ENCODE assay signal across 8 cellular contexts in the genomic region with DNA sequence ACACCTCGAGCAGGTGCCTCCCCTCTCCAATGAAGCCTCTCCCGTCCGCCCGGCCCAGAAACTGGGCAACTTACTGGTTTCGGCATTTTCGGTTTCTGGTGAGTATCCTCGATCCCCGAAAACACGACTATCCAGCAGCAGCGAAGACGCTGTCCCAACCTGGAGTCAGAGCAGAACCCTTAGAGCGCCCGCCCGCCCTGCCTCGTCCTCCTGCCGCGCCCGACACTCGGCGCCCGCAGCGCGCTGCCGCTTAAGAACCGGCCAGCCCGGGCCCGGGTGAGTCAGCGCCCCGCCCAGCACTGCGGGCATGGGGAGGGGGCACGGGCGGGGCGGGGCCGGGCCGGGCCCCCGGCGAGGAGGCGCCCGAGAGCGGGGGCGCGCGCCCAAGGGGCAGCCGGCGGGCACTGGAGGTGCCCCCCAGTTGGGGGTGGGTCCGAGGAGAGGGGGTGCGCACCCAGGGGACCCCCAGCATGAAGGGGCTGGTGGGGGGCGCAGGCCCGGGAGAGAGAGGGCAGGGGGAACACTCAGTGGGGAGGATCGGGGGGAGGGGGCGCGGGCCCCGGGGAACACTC. TPM values are rescaled to one million over a fixed set of nuclear protein-coding genes. Genes with fewer than 3 reads are reported as not detected.
DNase-seq lines count a peak whose midpoint lies in the region; ATAC-seq and TF ChIP-seq lines count a peak whose summit lies in the region.

No MANE protein-coding gene starts in this region.

- ATAC-seq in GM21515 (IDR thresholded peaks at IDR 0.05; ENCODE audit: unreplicated experiment) (peak; percentile 29), heart left ventricle (peak; percentile 71 to 90 (median 84))

- H3K27ac ChIP-seq in Karpas-422 (ENCODE audit: low read length) = peak overlapping the region; percentile 96
- peak overlapping the region; percentile 87 to 97 (median 92) for H3K27ac ChIP-seq in heart left ventricle
- H3K27ac ChIP-seq in prostate gland = peak overlapping the region; percentile 99 to 100
- peak overlapping the region; percentile 91 to 97 for H3K27ac ChIP-seq in uterus

- TF ChIP-seq POLR2A in heart left ventricle (IDR thresholded peaks at IDR 0.05) (peak in 1 of 2 donors; percentile 90), prostate gland (IDR thresholded peaks at IDR 0.05) (peak; percentile 96), uterus (IDR thresholded peaks at IDR 0.05) (peak; percentile 76 to 83)

- peaks cover 50% of the 10 kb centered on the region for H3K4me1 ChIP-seq in Karpas-422 (ENCODE audit: low read length)
- peaks cover 4 to 52% (median 41%) of the 10 kb centered on the region in 12 donors for H3K4me1 ChIP-seq in heart left ventricle
- H3K4me1 ChIP-seq in prostate gland (replicated peaks) = peaks cover 19% of the 10 kb centered on the region
- no peaks in the 10 kb centered on the region for H3K4me1 ChIP-seq in uterus

- no peaks in the 10 kb centered on the region for H3K9me2 ChIP-seq in Karpas-422 (replicated peaks; ENCODE audit: insufficient read depth, low read length)

- H4K20me1 ChIP-seq in Karpas-422 (ENCODE audit: insufficient read depth, low read depth, low read length) = peaks cover 42% of the 10 kb centered on the region

- peak overlapping the region; percentile 94 for H3K4me2 ChIP-seq in Karpas-422 (ENCODE audit: low read depth, low read length, poor library complexity, severe bottlenecking)

- WGBS in heart left ventricle, 4 donors = 0 to 1% (median 0%) methylated on average over 11 to 53 of the region's 53 CpGs
- 0% methylated on average over 31 of the region's 53 CpGs for WGBS in prostate gland

- peaks cover 20% of the 10 kb centered on the region; the same call in 1 of the 2 replicates for H3K36me3 ChIP-seq in Karpas-422 (ENCODE audit: insufficient read depth, low read length)
- peaks cover 0 to 8% (median 0%) of the 10 kb centered on the region in 9 donors for H3K36me3 ChIP-seq in heart left ventricle
- H3K36me3 ChIP-seq in prostate gland = no peaks in the 10 kb centered on the region
- H3K36me3 ChIP-seq in uterus = no peaks in the 10 kb centered on the region

- no peak overlapping the region for H2AFZ ChIP-seq in Karpas-422 (ENCODE audit: low read length)

- H3K4me3 ChIP-seq in Karpas-422 (ENCODE audit: low read length) = peak overlapping the region; percentile 82
- peak overlapping the region; percentile 66 to 95 (median 88) for H3K4me3 ChIP-seq in heart left ventricle
- H3K4me3 ChIP-seq in prostate gland = peak overlapping the region; percentile 94 to 97
- peak overlapping the region; percentile 73 to 91 for H3K4me3 ChIP-seq in uterus

- DNase-seq in DMS153 (lab: John Stamatoyannopoulos, UW) (peak; percentile 26), Karpas-422 (peak; percentile 86), SW480 (ENCODE audit: low spot score) (peak; percentile 64), heart left ventricle (peak; percentile 79 to 89 (median 83)), prostate gland (ENCODE audit: low spot score) (peak; percentile 83), uterus (peak; percentile 70)
- peak; percentile 61 for DNase-seq in activated naive CD8-positive, alpha-beta T cell treated with anti-CD3 and anti-CD28 coated beads, Interleukin-2, amount 50 U/mL, for 16 hours (ENCODE audit: low read depth, low spot score)

- intact Hi-C loops in heart left ventricle (cut with DNase I) = loop anchor here in 6 of 10 donors (5.0 to 10.0 kb wide), 5 partner anchors 49 to 173 kb away; a partner anchor contains a TSS
- intact Hi-C loops in prostate gland (cut with DNase I) = loop anchor here (2.0 to 5.0 kb wide), 3 partner anchors 51 to 99 kb away; no protein-coding TSS in a partner anchor
- intact Hi-C loops in uterus (cut with DNase I; ENCODE audit: low total_unique reads) = no loop called here

- no peak for TF ChIP-seq CTCF in heart left ventricle (IDR thresholded peaks at IDR 0.05)
- TF ChIP-seq CTCF in prostate gland (IDR thresholded peaks at IDR 0.05) = no peak
- no peak for TF ChIP-seq CTCF in uterus (IDR thresholded peaks at IDR 0.05)

- H3K27me3 ChIP-seq in Karpas-422 (ENCODE audit: low read length) (no peaks in the 10 kb centered on the region), heart left ventricle (no peaks in the 10 kb centered on the region), prostate gland (replicated peaks; ENCODE audit: insufficient read depth) (no peaks in the 10 kb centered on the region), uterus (no peaks in the 10 kb centered on the region)

- no peaks in the 10 kb centered on the region for H3K9me3 ChIP-seq in Karpas-422 (ENCODE audit: low read length)
- H3K9me3 ChIP-seq in heart left ventricle = no peaks in the 10 kb centered on the region
- H3K9me3 ChIP-seq in prostate gland = no peaks in the 10 kb centered on the region
- H3K9me3 ChIP-seq in uterus = no peaks in the 10 kb centered on the region

- H3K9ac ChIP-seq in Karpas-422 (ENCODE audit: low read length) = peak overlapping the region; percentile 78

- peaks cover 49% of the 10 kb centered on the region for H3K79me2 ChIP-seq in Karpas-422 (ENCODE audit: low read length)

RNA-seq across cellular contexts. Expression of a gene that starts 1.1 kb away (rescaled TPM):
- total RNA-seq in Karpas-422 (2014; rRNA removed; shearing (Covaris generic); ENCODE audit: low replicate concordance) = 88.5 and 185 TPM in 2 replicates
- 100 to 1,000 TPM; 114 to 293 (median 161) TPM for total RNA-seq in heart left ventricle
- 100 to 1,000 TPM; 121 to 541 TPM for polyA plus RNA-seq in heart left ventricle
- 100 to 1,000 TPM; 118 to 222 TPM for total RNA-seq in prostate gland
- 10 to 100 TPM; 27.4 to 94.0 (median 59.3) TPM for total RNA-seq in uterus

Comparison
In these comparisons a context has a peak if more than half of its experiments do, and no peak if none do; other contexts are left out.
1. Peak in every context shown above with its lines: DNase-seq, ATAC-seq, H3K4me3 ChIP-seq and H3K27ac ChIP-seq.
2. DNase-seq: peak in every context shown above with its lines; median percentile 86 in Karpas-422; 83 in heart left ventricle; 83 in prostate gland; 70 in uterus; 64 in SW480; 61 in activated naive CD8-positive, alpha-beta T cell treated with anti-CD3 and anti-CD28 coated beads, Interleukin-2, amount 50 U/mL, for 16 hours; 26 in DMS153.